Comparison of ENCODE assay signal across 9 cellular contexts in the genomic region with DNA sequence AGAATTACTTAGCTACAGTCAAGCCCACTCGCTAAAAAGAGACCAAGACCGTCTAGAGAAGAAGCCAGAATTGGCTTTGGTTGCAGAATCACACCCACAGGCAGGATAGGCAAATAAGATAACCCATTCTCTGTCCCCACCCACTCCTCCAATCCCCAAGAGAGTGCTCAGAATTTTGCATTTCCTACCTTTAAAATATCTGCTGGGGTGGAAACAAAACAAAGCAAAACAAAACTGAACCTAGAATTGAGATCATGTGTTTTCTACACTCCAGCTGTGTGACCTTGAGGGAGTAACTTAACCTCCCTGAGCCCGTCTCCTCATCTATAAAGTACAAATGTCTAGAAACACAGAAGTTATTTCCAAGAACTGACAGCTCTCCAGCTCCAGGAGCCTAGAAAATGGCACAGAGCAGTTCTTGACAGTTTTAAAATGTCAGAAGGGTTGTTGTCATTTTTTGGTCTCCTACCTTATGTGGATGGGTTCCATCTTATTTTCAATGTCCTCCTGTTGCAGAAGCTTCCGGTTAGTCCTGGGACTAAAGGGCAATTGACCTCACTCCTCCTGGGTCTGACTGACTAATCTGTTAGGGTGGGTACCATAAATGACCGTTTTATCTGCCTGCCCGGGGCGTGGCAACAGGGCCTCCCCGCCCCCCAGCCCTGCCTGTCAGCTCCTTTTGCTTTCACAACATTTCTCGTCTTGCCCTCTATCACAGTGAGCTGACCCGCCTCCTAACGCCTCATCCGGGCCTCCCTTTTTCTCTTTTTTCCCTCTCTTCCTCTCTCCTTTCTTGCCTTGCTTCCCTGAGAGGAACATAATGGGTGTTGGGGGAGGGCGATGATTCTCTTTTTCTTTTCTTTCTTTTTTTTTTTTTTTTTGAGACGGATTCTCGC.
DNase-seq lines count a peak whose midpoint lies in the region; ATAC-seq and TF ChIP-seq lines count a peak whose summit lies in the region.
"Had no signal": no experiment of that assay in that cellular context is flagged by ENCODE, and none has a peak within 500 bp of the region (broad histone marks: within the 10 kb centered on the region; RNA-seq: fewer than 3 reads in every experiment).

No MANE protein-coding gene starts in this region.

- peak overlapping the region; percentile 2 for H3K27ac Mint-ChIP-seq in activated naive CD8-positive, alpha-beta T cell treated with anti-CD3 and anti-CD28 coated beads, Interleukin-2, amount 50 U/mL, for 24 hours
- peak overlapping the region in 3 of 9 donors; percentile 9 to 83 (median 67) for H3K27ac Mint-ChIP-seq in naive thymus-derived CD4-positive, alpha-beta T cell
- H3K27ac Mint-ChIP-seq: T-cell had no signal

- H3K4me1 Mint-ChIP-seq in activated naive CD8-positive, alpha-beta T cell treated with anti-CD3 and anti-CD28 coated beads, Interleukin-2, amount 50 U/mL, for 24 hours: peaks cover 22% of the 10 kb centered on the region
- H3K4me1 Mint-ChIP-seq in naive thymus-derived CD4-positive, alpha-beta T cell: peaks cover 0 to 12% (median 7%) of the 10 kb centered on the region in 7 donors

- ATAC-seq in GM21423 (IDR thresholded peaks at IDR 0.05; ENCODE audit: unreplicated experiment): peak; percentile 82
- ATAC-seq in HG03565 (IDR thresholded peaks at IDR 0.05; ENCODE audit: unreplicated experiment): peak; percentile 71
- peak; percentile 84 for ATAC-seq in activated naive CD8-positive, alpha-beta T cell treated with anti-CD3 and anti-CD28 coated beads, Interleukin-2, amount 50 U/mL, for 24 hours
- peak; percentile 27 for ATAC-seq in naive thymus-derived CD4-positive, alpha-beta T cell

- H3K27me3 Mint-ChIP-seq in activated naive CD8-positive, alpha-beta T cell treated with anti-CD3 and anti-CD28 coated beads, Interleukin-2, amount 50 U/mL, for 24 hours: no peaks in the 10 kb centered on the region
- no peaks in the 10 kb centered on the region for H3K27me3 Mint-ChIP-seq in naive thymus-derived CD4-positive, alpha-beta T cell
- H3K27me3 Mint-ChIP-seq: T-cell had no signal

- in situ Hi-C loops in GM13976 (cut with MboI; ENCODE audit: low sequenced_read_pairs, unreplicated experiment): no loop called here

- H3K27ac ChIP-seq in naive thymus-derived CD4-positive, alpha-beta T cell (ENCODE audit: low read depth, low read length): no peak overlapping the region

- H3K36me3 ChIP-seq in naive thymus-derived CD4-positive, alpha-beta T cell (ENCODE audit: control insufficient read depth in 2 of 3, insufficient read depth in 3 of 3, low read length in 3 of 3): no peaks in the 10 kb centered on the region

- CTCF ChIA-PET in naive thymus-derived CD4-positive, alpha-beta T cell (lab: Charles Lee): no interaction called here

- no peak for TF ChIP-seq CTCF in GM13976 (IDR thresholded peaks at IDR 0.05; ENCODE audit: borderline replicate concordance, control extremely low read depth, extremely low read depth, insufficient read depth, missing control alignments)

- H3K4me1 ChIP-seq in naive thymus-derived CD4-positive, alpha-beta T cell (ENCODE audit: control insufficient read depth in 2 of 2, insufficient read depth in 2 of 2, low read length in 2 of 2): no peaks in the 10 kb centered on the region

- DNase-seq in GM13976 (ENCODE audit: low spot score) (peak; percentile 84), NCI-H774 (lab: John Stamatoyannopoulos, UW) (no peak), NCI-H1694 treated with DMSO at 0.1 percent for 48 hours (lab: John Stamatoyannopoulos, UW) (no peak)
- DNase-seq in activated naive CD8-positive, alpha-beta T cell treated with anti-CD3 and anti-CD28 coated beads, Interleukin-2, amount 50 U/mL, for 24 hours: peak; percentile 11
- DNase-seq in naive thymus-derived CD4-positive, alpha-beta T cell: peak in 1 of 9 donors; percentile 27
- DNase-seq in NK-92 treated with Interleukin-12 subunit alpha and Interleukin-12 subunit beta, amount 100 ng/mL, for 24 hours (lab: John Stamatoyannopoulos, UW): no peak
- DNase-seq: T-cell had no signal

- intact Hi-C loops in naive thymus-derived CD4-positive, alpha-beta T cell (cut with micrococcal nuclease): no loop called here

- no peaks in the 10 kb centered on the region for H3K9me3 Mint-ChIP-seq in activated naive CD8-positive, alpha-beta T cell treated with anti-CD3 and anti-CD28 coated beads, Interleukin-2, amount 50 U/mL, for 24 hours
- no peaks in the 10 kb centered on the region for H3K9me3 Mint-ChIP-seq in naive thymus-derived CD4-positive, alpha-beta T cell
- H3K9me3 Mint-ChIP-seq: T-cell had no signal

- H3K36me3 Mint-ChIP-seq in activated naive CD8-positive, alpha-beta T cell treated with anti-CD3 and anti-CD28 coated beads, Interleukin-2, amount 50 U/mL, for 24 hours (ENCODE audit: low read depth): no peaks in the 10 kb centered on the region
- peaks cover 0 to 4% (median 0%) of the 10 kb centered on the region in 5 donors for H3K36me3 Mint-ChIP-seq in naive thymus-derived CD4-positive, alpha-beta T cell
- H3K36me3 Mint-ChIP-seq: T-cell had no signal

- POLR2A ChIA-PET in naive thymus-derived CD4-positive, alpha-beta T cell (lab: Charles Lee): no interaction called here

- no peaks in the 10 kb centered on the region for H3K27me3 ChIP-seq in naive thymus-derived CD4-positive, alpha-beta T cell (ENCODE audit: control insufficient read depth in 2 of 2, insufficient read depth in 2 of 2, low read length in 2 of 2)

- H3K4me3 ChIP-seq in naive thymus-derived CD4-positive, alpha-beta T cell (ENCODE audit: low read length): no peak overlapping the region

- H3K4me3 Mint-ChIP-seq in activated naive CD8-positive, alpha-beta T cell treated with anti-CD3 and anti-CD28 coated beads, Interleukin-2, amount 50 U/mL, for 24 hours: no peak overlapping the region
- H3K4me3 Mint-ChIP-seq in naive thymus-derived CD4-positive, alpha-beta T cell: no peak overlapping the region
- H3K4me3 Mint-ChIP-seq: T-cell had no signal

- no peaks in the 10 kb centered on the region for H3K9me3 ChIP-seq in naive thymus-derived CD4-positive, alpha-beta T cell (ENCODE audit: control insufficient read depth in 2 of 3, low read length in 3 of 3)

Comparison
In these comparisons a context has a peak if more than half of its experiments do, and no peak if none do; other contexts are left out.
1. DNase-seq: peak in GM13976 (single experiment) and activated naive CD8-positive, alpha-beta T cell treated with anti-CD3 and anti-CD28 coated beads, Interleukin-2, amount 50 U/mL, for 24 hours (single experiment); none in NCI-H774 (single experiment), NCI-H1694 treated with DMSO at 0.1 percent for 48 hours (single experiment) and NK-92 treated with Interleukin-12 subunit alpha and Interleukin-12 subunit beta, amount 100 ng/mL, for 24 hours (single experiment).
2. ATAC-seq: peak in every context shown above with its lines; median percentile 84 in activated naive CD8-positive, alpha-beta T cell treated with anti-CD3 and anti-CD28 coated beads, Interleukin-2, amount 50 U/mL, for 24 hours; 82 in GM21423; 71 in HG03565; 27 in naive thymus-derived CD4-positive, alpha-beta T cell.